1 cellular context compared by ENCODE assay signal in genomic region chr9:131717719-131718460, GRCh38.
TF ChIP-seq lines count a peak whose summit lies in the region.

No MANE protein-coding gene starts in this region.

TF ChIP-seq in K562, 482 proteins besides CTCF, POLR2A, EP300 and RAD21:
- no peak for TF ChIP-seq PCBP1 (IDR thresholded peaks at IDR 0.05; ENCODE audit: low read depth, low read length, poor library complexity, severe bottlenecking)
- TF ChIP-seq, protein P1, sequence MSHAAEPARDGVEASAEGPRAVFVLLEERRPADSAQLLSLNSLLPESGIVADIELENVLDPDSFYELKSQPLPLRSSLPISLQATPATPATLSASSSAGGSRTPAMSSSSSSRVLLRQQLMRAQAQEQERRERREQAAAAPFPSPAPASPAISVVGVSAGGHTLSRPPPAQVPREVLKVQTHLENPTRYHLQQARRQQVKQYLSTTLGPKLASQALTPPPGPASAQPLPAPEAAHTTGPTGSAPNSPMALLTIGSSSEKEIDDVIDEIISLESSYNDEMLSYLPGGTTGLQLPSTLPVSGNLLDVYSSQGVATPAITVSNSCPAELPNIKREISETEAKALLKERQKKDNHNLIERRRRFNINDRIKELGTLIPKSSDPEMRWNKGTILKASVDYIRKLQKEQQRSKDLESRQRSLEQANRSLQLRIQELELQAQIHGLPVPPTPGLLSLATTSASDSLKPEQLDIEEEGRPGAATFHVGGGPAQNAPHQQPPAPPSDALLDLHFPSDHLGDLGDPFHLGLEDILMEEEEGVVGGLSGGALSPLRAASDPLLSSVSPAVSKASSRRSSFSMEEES (CRISPR knock-in tag; IDR thresholded peaks at IDR 0.05), result 0 out of 2 replicates have a peak, but pooled peaks have one; percentile 13
